ENCODE assay signal across 14 cellular contexts in the genomic region with DNA sequence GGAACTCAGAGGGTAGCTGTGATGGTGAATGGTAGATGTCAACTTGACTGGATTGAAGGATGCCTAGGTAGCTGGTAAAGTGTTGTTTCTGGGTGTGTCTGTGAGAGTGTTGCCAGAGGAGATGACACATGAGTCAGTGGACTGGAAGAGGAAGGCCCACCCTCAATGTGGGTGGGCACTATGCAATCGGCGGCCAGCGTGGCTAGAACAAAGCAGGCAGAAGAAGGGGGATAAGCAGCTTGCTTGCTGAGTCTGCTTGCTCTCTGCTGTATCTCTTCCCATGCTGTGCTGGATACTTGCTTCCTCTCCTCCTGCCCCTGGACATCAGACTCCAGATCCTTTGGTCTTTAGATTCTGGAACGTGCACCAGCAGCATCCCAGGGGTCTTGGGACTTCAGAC.
DNase-seq lines count a peak whose midpoint lies in the region; ATAC-seq, FAIRE-seq and TF ChIP-seq lines count a peak whose summit lies in the region.
"Had no signal": no experiment of that assay in that cellular context is flagged by ENCODE, and none has a peak within 500 bp of the region (broad histone marks: within the 10 kb centered on the region; RNA-seq: fewer than 3 reads in every experiment).

No MANE protein-coding gene starts in this region.

- no peaks in the 10 kb centered on the region for H3K9me3 Mint-ChIP-seq in neural progenitor cell
- H3K9me3 Mint-ChIP-seq in CD8-positive, alpha-beta memory T cell = peaks cover 0 to 2% (median 0%) of the 10 kb centered on the region in 5 donors
- H3K9me3 Mint-ChIP-seq: CD8-positive, alpha-beta T cell; GM23338 had no signal

- H3K79me2 ChIP-seq in PC-3 (ENCODE audit: low read length) (no peaks in the 10 kb centered on the region), neural progenitor cell (ENCODE audit: low read depth) (no peaks in the 10 kb centered on the region)

- H3K9ac ChIP-seq in PC-3 (ENCODE audit: low read length) = no peak overlapping the region
- H3K9ac ChIP-seq in neural progenitor cell = no peak overlapping the region

- H3K36me3 Mint-ChIP-seq in neural progenitor cell = no peaks in the 10 kb centered on the region
- H3K36me3 Mint-ChIP-seq in CD8-positive, alpha-beta memory T cell = no peaks in the 10 kb centered on the region
- H3K36me3 Mint-ChIP-seq: CD14-positive monocyte; CD8-positive, alpha-beta T cell had no signal

- H3K4me3 ChIP-seq in PC-3 (ENCODE audit: low read length) (no peak overlapping the region), neural progenitor cell (no peak overlapping the region)
- no peak overlapping the region for H3K4me3 ChIP-seq in CD8-positive, alpha-beta memory T cell (ENCODE audit: low read length)
- H3K4me3 ChIP-seq: GM12878, GM23338 had no signal

- H3K36me3 ChIP-seq in PC-3 (ENCODE audit: low read depth, low read length) (no peaks in the 10 kb centered on the region), neural progenitor cell (no peaks in the 10 kb centered on the region)
- H3K36me3 ChIP-seq in CD8-positive, alpha-beta memory T cell (ENCODE audit: insufficient read depth, low read length) = no peaks in the 10 kb centered on the region

- CTCF ChIA-PET in PC-3 (lab: Charles Lee) = no interaction called here
- CTCF ChIA-PET in CD8-positive, alpha-beta memory T cell (lab: Charles Lee) = no interaction called here

- H3K9me3 ChIP-seq in PC-3 (ENCODE audit: low read length) = no peaks in the 10 kb centered on the region
- H3K9me3 ChIP-seq in neural progenitor cell (ENCODE audit: low read depth) = no peaks in the 10 kb centered on the region
- no peaks in the 10 kb centered on the region for H3K9me3 ChIP-seq in CD8-positive, alpha-beta memory T cell (ENCODE audit: low read length)

- H3K27ac Mint-ChIP-seq in neural progenitor cell = no peak overlapping the region
- no peak overlapping the region for H3K27ac Mint-ChIP-seq in CD8-positive, alpha-beta memory T cell
- H3K27ac Mint-ChIP-seq: CD14-positive monocyte; CD8-positive, alpha-beta T cell; GM23338 had no signal

- POLR2A ChIA-PET in PC-3 (lab: Charles Lee; ENCODE audit: unreplicated experiment) = no interaction called here
- POLR2A ChIA-PET in CD8-positive, alpha-beta memory T cell (lab: Charles Lee) = no interaction called here

- H2AFZ ChIP-seq in PC-3 (ENCODE audit: low read length) (no peak overlapping the region), neural progenitor cell (replicated peaks) (no peak overlapping the region)
- H2AFZ ChIP-seq: GM23338 had no signal

- H3F3A ChIP-seq in PC-3 (ENCODE audit: low read length, unreplicated experiment) = no peaks in the 10 kb centered on the region
- no peaks in the 10 kb centered on the region for H3F3A ChIP-seq in neural progenitor cell (ENCODE audit: low read depth)

- intact Hi-C loops in PC-3 (cut with micrococcal nuclease) = no loop called here

- peak; percentile 23 for FAIRE-seq in HTR-8/SVneo (lab: Jason Lieb, UNC)
- FAIRE-seq: GM12878, HepG2 had no signal

- DNase-seq in HTR-8/SVneo (ENCODE audit: insufficient read length, low spot score) (no peak), PC-3 (peak; percentile 5), neural progenitor cell (ENCODE audit: low spot score) (peak; percentile 31), HuH-7.5 (ENCODE audit: low spot score) (no peak), GM13977 (ENCODE audit: low spot score) (no peak)
- no peak for DNase-seq in CD8-positive, alpha-beta memory T cell
- DNase-seq: Calu3; CD8-positive, alpha-beta T cell; DMS 273 treated with DMSO at 0.1 percent for 48 hours; H7 had no signal

- H3K4me3 Mint-ChIP-seq in neural progenitor cell = no peak overlapping the region
- H3K4me3 Mint-ChIP-seq in CD8-positive, alpha-beta memory T cell = no peak overlapping the region
- H3K4me3 Mint-ChIP-seq: CD14-positive monocyte; CD8-positive, alpha-beta T cell; GM23338 had no signal

- in situ Hi-C loops in GM13977 (cut with MboI; ENCODE audit: low pct_unique_long_range_greater_than_20kb, low sequenced_read_pairs, unreplicated experiment) = no loop called here

- H3K9me2 ChIP-seq in PC-3 (replicated peaks; ENCODE audit: low read length) = no peaks in the 10 kb centered on the region

- H3K4me1 Mint-ChIP-seq in neural progenitor cell = peaks cover 11% of the 10 kb centered on the region
- no peaks in the 10 kb centered on the region for H3K4me1 Mint-ChIP-seq in CD8-positive, alpha-beta memory T cell
- H3K4me1 Mint-ChIP-seq: CD14-positive monocyte, GM23338 had no signal

- H3K4me1 ChIP-seq in PC-3 (ENCODE audit: insufficient read depth, low read length) (no peaks in the 10 kb centered on the region), neural progenitor cell (peaks cover 4% of the 10 kb centered on the region)
- H3K4me1 ChIP-seq in CD8-positive, alpha-beta memory T cell (ENCODE audit: insufficient read depth, low read length) = no peaks in the 10 kb centered on the region

- H3K27me3 ChIP-seq in PC-3 (ENCODE audit: low read length) (0 out of 2 replicates have a peak, but pooled peaks cover 3% of the 10 kb centered on the region), neural progenitor cell (no peaks in the 10 kb centered on the region)
- H3K27me3 ChIP-seq in CD8-positive, alpha-beta memory T cell (ENCODE audit: insufficient read depth, low read length, poor library complexity, severe bottlenecking) = peaks cover 3% of the 10 kb centered on the region

- H3K4me2 ChIP-seq in PC-3 (ENCODE audit: low read length) (no peak overlapping the region), neural progenitor cell (no peak overlapping the region)
- H3K4me2 ChIP-seq: GM23338 had no signal

- no peaks in the 10 kb centered on the region for H4K20me1 ChIP-seq in PC-3 (ENCODE audit: low read length)
- no peaks in the 10 kb centered on the region for H4K20me1 ChIP-seq in neural progenitor cell (ENCODE audit: low read depth)

- no peak for ATAC-seq in PC-3
- ATAC-seq: CD8-positive, alpha-beta T cell; GM12878; GM23338; HepG2 had no signal

- H3K27ac ChIP-seq in PC-3 (ENCODE audit: low read length) (no peak overlapping the region), neural progenitor cell (no peak overlapping the region)
- no peak overlapping the region for H3K27ac ChIP-seq in CD8-positive, alpha-beta memory T cell (ENCODE audit: low read depth, low read length)

- BruUV-seq in PC-3 (replicated peaks; lab: Mats Ljungman, UMichigan) = no TSS peak

- H3K27me3 Mint-ChIP-seq in neural progenitor cell (ENCODE audit: insufficient read depth, low read depth) = peaks cover 7% of the 10 kb centered on the region
- peaks cover 28 to 54% of the 10 kb centered on the region in 2 donors for H3K27me3 Mint-ChIP-seq in CD8-positive, alpha-beta memory T cell

- no peak for TF ChIP-seq CTCF in PC-3 (conservative IDR thresholded peaks at IDR 0.05; ENCODE audit: low read depth, low read length)
- TF ChIP-seq CTCF in neural progenitor cell (IDR thresholded peaks at IDR 0.05) = no peak
- no peak for TF ChIP-seq CTCF in GM13977 (IDR thresholded peaks at IDR 0.05; ENCODE audit: extremely low read depth, insufficient read depth, missing control alignments)

Comparison
In these comparisons a context has a peak if more than half of its experiments do, and no peak if none do; other contexts are left out.
1. DNase-seq: peak in PC-3 (single experiment) and neural progenitor cell (single experiment); none in HTR-8/SVneo (single experiment), CD8-positive, alpha-beta memory T cell (0 of 5), HuH-7.5 (single experiment) and GM13977 (single experiment).